Comparison of ENCODE assay signal across 14 cellular contexts in genomic region chr15:82831894-82832600, GRCh38. TPM values are rescaled to one million over a fixed set of nuclear protein-coding genes. Genes with fewer than 3 reads are reported as not detected.
DNase-seq lines count a peak whose midpoint lies in the region; ATAC-seq and TF ChIP-seq lines count a peak whose summit lies in the region.
"Had no signal": no experiment of that assay in that cellular context is flagged by ENCODE, and none has a peak within 500 bp of the region (broad histone marks: within the 10 kb centered on the region; RNA-seq: fewer than 3 reads in every experiment).

No MANE protein-coding gene starts in this region.

- intact Hi-C loops in HCT116 (cut with micrococcal nuclease) (no loop called here), activated B cell treated with CpG ODN at 0.5 μM for 24 hours (cut with micrococcal nuclease) (loop anchor here (1.0 kb wide), 2 partner anchors 23 to 292 kb away; partner anchors contain the start of genes RPS17 and WHAMM)

- H3K4me2 ChIP-seq in BLaER1 (peak overlapping the region; percentile 80), HCT116 (ENCODE audit: low read length) (peak overlapping the region; percentile 66)

- H3K9me3 ChIP-seq in BLaER1 (no peaks in the 10 kb centered on the region), HCT116 (ENCODE audit: control insufficient read depth in 1 of 2, insufficient read depth in 1 of 2, low read depth in 1 of 2, low read length in 2 of 2) (no peaks in the 10 kb centered on the region), right atrium auricular region (no peaks in the 10 kb centered on the region)

- peak overlapping the region; percentile 61 for H3K9ac ChIP-seq in BLaER1
- peak overlapping the region; percentile 38 for H3K9ac ChIP-seq in HCT116 (ENCODE audit: low read length)

- BruUV-seq in HCT116 (replicated peaks; lab: Mats Ljungman, UMichigan), result no TSS peak

- H2AFZ ChIP-seq in HCT116 (ENCODE audit: low read depth, low read length, poor library complexity, severe bottlenecking), result no peak overlapping the region

- peak overlapping the region; percentile 86 for H3K27ac Mint-ChIP-seq in activated B cell treated with CpG ODN at 0.5 μM for 24 hours

- H4K20me1 ChIP-seq in BLaER1 (no peaks in the 10 kb centered on the region), HCT116 (ENCODE audit: insufficient read depth) (no peaks in the 10 kb centered on the region)

- H3K4me1 ChIP-seq in BLaER1, result peaks cover 62% of the 10 kb centered on the region
- peaks cover 22 to 31% of the 10 kb centered on the region in 2 experiments for H3K4me1 ChIP-seq in HCT116 (ENCODE audit: control insufficient read depth in 1 of 2, insufficient read depth in 2 of 2, low read length in 2 of 2)
- peaks cover 0 to 9% of the 10 kb centered on the region in 2 donors for H3K4me1 ChIP-seq in right atrium auricular region

- H3K36me3 ChIP-seq in BLaER1 (peaks cover 85% of the 10 kb centered on the region), HCT116 (ENCODE audit: control insufficient read depth in 1 of 2, insufficient read depth in 2 of 2, low read length in 2 of 2) (peaks cover 31 to 45% of the 10 kb centered on the region in 2 experiments; a peak in 3 of 4 replicates), right atrium auricular region (peaks cover 92% of the 10 kb centered on the region)

- H3K4me3 ChIP-seq in BLaER1, result peak overlapping the region; percentile 45
- peak overlapping the region in 1 of 2 experiments; percentile 28; a peak in 2 of 4 replicates for H3K4me3 ChIP-seq in HCT116 (replicated peaks in 1 of 2; ENCODE audit: low read depth in 1 of 2, low read length in 2 of 2)
- no peak overlapping the region for H3K4me3 ChIP-seq in right atrium auricular region

- no peaks in the 10 kb centered on the region for H3K27me3 Mint-ChIP-seq in activated B cell treated with CpG ODN at 0.5 μM for 24 hours

- peaks cover 20% of the 10 kb centered on the region for H3K4me1 Mint-ChIP-seq in activated B cell treated with CpG ODN at 0.5 μM for 24 hours

- TF ChIP-seq RAD21 in HCT116 (IDR thresholded peaks at IDR 0.05; ENCODE audit: low read depth), result no peak

- H3K4me3 Mint-ChIP-seq in activated B cell treated with CpG ODN at 0.5 μM for 24 hours, result peak overlapping the region; percentile 51

- H3K79me2 ChIP-seq in HCT116 (ENCODE audit: insufficient read depth, low read length), result no peaks in the 10 kb centered on the region

- CTCF ChIA-PET in HCT116 (lab: Charles Lee), result interaction anchor here (1.3 to 1.4 kb wide), 2 partner anchors 18 to 179 kb away, joined by 5 to 8 read pairs; partner anchors contain the start of gene C15orf40
- CTCF ChIA-PET in activated B cell treated with CpG ODN at 0.5 μM for 24 hours (lab: Charles Lee), result interaction anchor here (0.9 to 1.6 kb wide), 3 partner anchors 14 to 168 kb away, joined by 3 to 7 read pairs (median 4); no protein-coding TSS in a partner anchor

- no peaks in the 10 kb centered on the region for H3K9me2 ChIP-seq in HCT116 (ENCODE audit: insufficient read depth)

- H3K27me3 ChIP-seq in BLaER1 (no peaks in the 10 kb centered on the region), HCT116 (ENCODE audit: insufficient read depth, low read length) (no peaks in the 10 kb centered on the region), right atrium auricular region (no peaks in the 10 kb centered on the region)

- RAD21 ChIA-PET in HCT116 (lab: Charles Lee; ENCODE audit: low non-redundant PET in 1 of 2, low total read pairs in 2 of 2, uncharacterized antibody in 2 of 2, unreplicated experiment in 2 of 2), result no interaction called here

- no peak for TF ChIP-seq POLR2A in HCT116 (IDR thresholded peaks at IDR 0.05; ENCODE audit: borderline replicate concordance, extremely low read depth, insufficient read depth, insufficient read length)

- H3K27ac ChIP-seq in BLaER1 (peak overlapping the region; percentile 78), HCT116 (ENCODE audit: low read depth, low read length) (peak overlapping the region; percentile 63; the same call in 1 of the 2 replicates), right atrium auricular region (no peak overlapping the region)

- POLR2A ChIA-PET in HCT116 (lab: Charles Lee) (interaction anchor here (1.4 kb wide), 1 partner anchor 296 kb away, joined by 3 read pairs; no protein-coding TSS in a partner anchor), activated B cell treated with CpG ODN at 0.5 μM for 24 hours (lab: Charles Lee) (interaction anchor here (1.0 to 1.6 kb wide), 7 partner anchors 18 to 292 kb away, joined by 4 to 12 read pairs (median 6); partner anchors contain the start of genes C15orf40, FSD2 and RPS17)

- ATAC-seq in HCT116 (peak; percentile 60), activated B cell treated with CpG ODN at 0.5 μM for 24 hours (ENCODE audit: low read depth) (no peak), left lobe of liver (peak; percentile 62), GM19397 (IDR thresholded peaks at IDR 0.05; ENCODE audit: unreplicated experiment) (no peak), GM21526 (IDR thresholded peaks at IDR 0.05; ENCODE audit: low FRiP score, unreplicated experiment) (no peak), HG02610 (IDR thresholded peaks at IDR 0.05; ENCODE audit: unreplicated experiment) (no peak)

- TF ChIP-seq CTCF in HCT116 (IDR thresholded peaks at IDR 0.05 in 2 of 3, conservative IDR thresholded peaks at IDR 0.05 in 1 of 3; ENCODE audit: borderline replicate concordance in 1 of 3, insufficient read depth in 1 of 3, low read depth in 2 of 3, low read length in 2 of 3) (no peak), activated B cell treated with CpG ODN at 0.5 μM for 24 hours (IDR thresholded peaks at IDR 0.05) (no peak), right atrium auricular region (IDR thresholded peaks at IDR 0.05) (no peak)

- peaks cover 2% of the 10 kb centered on the region for H3K9me3 Mint-ChIP-seq in activated B cell treated with CpG ODN at 0.5 μM for 24 hours

- peaks cover 91% of the 10 kb centered on the region for H3K36me3 Mint-ChIP-seq in activated B cell treated with CpG ODN at 0.5 μM for 24 hours (ENCODE audit: low read depth)

- DNase-seq in HCT116 (ENCODE audit: low read depth, low spot score) (no peak), activated B cell treated with CpG ODN at 0.5 μM for 24 hours (no peak), left lobe of liver (ENCODE audit: low spot score) (peak; percentile 51), right atrium auricular region (ENCODE audit: low spot score) (no peak)
- DNase-seq: activated effector memory CD4-positive, alpha-beta T cell treated with Interleukin-2 at 50 U/mL for 16 hours; glutamatergic neuron; mesendoderm; NCI-H1417 treated with DMSO at 0.1 percent for 48 hours had no signal

TF ChIP-seq in HCT116, 20 proteins besides CTCF, POLR2A, EP300 and RAD21 (continues in another document):
- TF ChIP-seq TCF7L2 (IDR thresholded peaks at IDR 0.05; ENCODE audit: borderline replicate concordance, extremely low read depth, insufficient read depth, insufficient read length), result no peak
- no peak for TF ChIP-seq ATF3 (IDR thresholded peaks at IDR 0.05)
- no peak for TF ChIP-seq SIN3A (IDR thresholded peaks at IDR 0.05; ENCODE audit: low read depth)
- no peak for TF ChIP-seq FOSL1 (IDR thresholded peaks at IDR 0.05; ENCODE audit: low read depth)
- TF ChIP-seq CEBPB (IDR thresholded peaks at IDR 0.05; ENCODE audit: low read depth), result no peak
- no peak for TF ChIP-seq ZBTB33 (IDR thresholded peaks at IDR 0.05; ENCODE audit: extremely low read depth, insufficient replicate concordance, low read length)
- TF ChIP-seq SP1 (IDR thresholded peaks at IDR 0.05; ENCODE audit: low read depth), result no peak
- TF ChIP-seq YY1 (IDR thresholded peaks at IDR 0.05; ENCODE audit: extremely low read depth, insufficient replicate concordance, low read depth, low read length), result no peak
- no peak for TF ChIP-seq EGR1 (IDR thresholded peaks at IDR 0.05; ENCODE audit: low read depth)

RNA-seq across cellular contexts. Expression of gene WHAMM, which starts 22.6 kb away (rescaled TPM):
- total RNA-seq in HCT116 (2021; ENCODE audit: unreplicated experiment), result 7.1 TPM
- 2.9 and 3.3 TPM in 2 replicates for polyA plus RNA-seq in HCT116 (2012)
- 17.7 and 18.7 TPM in 2 replicates for total RNA-seq in activated B cell treated with CpG ODN at 0.5 μM for 24 hours
- total RNA-seq in left lobe of liver, result 5.0 TPM
- total RNA-seq in right atrium auricular region, result 1 to 10 TPM; 5.2 to 6.7 TPM

RNA-seq across cellular contexts. Expression of gene FSD2, which starts 26.2 kb away (rescaled TPM):
- total RNA-seq in HCT116 (2021; ENCODE audit: unreplicated experiment) (not detected), activated B cell treated with CpG ODN at 0.5 μM for 24 hours (not detected in 2 replicates), left lobe of liver (not detected), right atrium auricular region (10 to 100 TPM in 1 of 2 donors, 1 to 10 TPM in 1; 9.0 to 58.8 TPM)
- 0.03 TPM in 1 of 2 replicates, not detected in the other for polyA plus RNA-seq in HCT116 (2012)
- total RNA-seq: dermis microvascular lymphatic vessel endothelial cell, ureter had no signal

Comparison
In these comparisons a context has a peak if more than half of its experiments do, and no peak if none do; other contexts are left out.
1. H3K27ac ChIP-seq: peak in BLaER1 (single experiment) and HCT116 (single experiment); none in right atrium auricular region (0 of 2).
2. ATAC-seq: peak in HCT116 (single experiment) and left lobe of liver (single experiment); none in activated B cell treated with CpG ODN at 0.5 μM for 24 hours (single experiment), GM19397 (single experiment), GM21526 (single experiment) and HG02610 (single experiment).
3. RNA of gene FSD2, which starts 26.2 kb away (total RNA-seq): 9.0 to 58.8 TPM in right atrium auricular region; not detected in HCT116 (single experiment), not detected in activated B cell treated with CpG ODN at 0.5 μM for 24 hours and not detected in left lobe of liver (single experiment); every median in the first group is over 10 times any median in the second.